Comparison of ENCODE assay signal across 1 cellular context in genomic region chr3:38031022-38031994, GRCh38.
TF ChIP-seq lines count a peak whose summit lies in the region.

No MANE protein-coding gene starts in this region.

TF ChIP-seq in SK-N-SH treated with all-trans-retinoic acid at 6 μM for 48 hours, 23 proteins besides CTCF, POLR2A, EP300 and RAD21 (continued from another document):
- TF ChIP-seq BACH2 (CRISPR knock-in tag; IDR thresholded peaks at IDR 0.05; ENCODE audit: borderline replicate concordance) = no peak
- TF ChIP-seq PATZ1 (CRISPR knock-in tag; IDR thresholded peaks at IDR 0.05; ENCODE audit: borderline replicate concordance) = no peak
- no peak for TF ChIP-seq ISL1 (CRISPR knock-in tag; IDR thresholded peaks at IDR 0.05)
- no peak for TF ChIP-seq ZNF8 (CRISPR knock-in tag; IDR thresholded peaks at IDR 0.05)
- no peak for TF ChIP-seq CSRNP3 (CRISPR knock-in tag; IDR thresholded peaks at IDR 0.05)
- TF ChIP-seq OSR1 (CRISPR knock-in tag; IDR thresholded peaks at IDR 0.05) = no peak
- no peak for TF ChIP-seq POU6F1 (CRISPR knock-in tag; IDR thresholded peaks at IDR 0.05; ENCODE audit: borderline replicate concordance, low read depth)
- no peak for TF ChIP-seq TOX (CRISPR knock-in tag; IDR thresholded peaks at IDR 0.05; ENCODE audit: borderline replicate concordance)
